18 cellular contexts compared by ENCODE assay signal in the genomic region with DNA sequence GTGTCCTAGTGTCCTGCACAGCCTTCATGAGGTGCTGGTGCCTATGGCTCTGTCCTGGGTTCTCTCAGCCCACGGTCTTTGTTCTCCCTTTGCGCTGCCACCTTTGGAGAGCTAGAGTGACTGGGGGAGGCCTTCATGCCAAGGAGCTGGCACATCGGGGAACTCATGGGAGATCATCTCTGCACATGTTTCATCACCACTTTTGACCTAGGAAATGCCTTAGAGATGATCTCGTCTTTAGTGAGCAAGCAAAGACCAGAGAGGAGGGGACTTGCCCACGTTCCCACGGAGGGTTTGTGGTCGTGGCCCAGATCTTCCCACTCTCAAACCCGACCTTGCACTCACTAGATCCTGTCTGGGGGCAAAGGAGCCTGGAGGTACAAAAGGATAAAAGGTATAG. TPM values are rescaled to one million over a fixed set of nuclear protein-coding genes. Genes with fewer than 3 reads are reported as not detected.
DNase-seq lines count a peak whose midpoint lies in the region; ATAC-seq and TF ChIP-seq lines count a peak whose summit lies in the region.
"Had no signal": no experiment of that assay in that cellular context is flagged by ENCODE, and none has a peak within 500 bp of the region (broad histone marks: within the 10 kb centered on the region; RNA-seq: fewer than 3 reads in every experiment).

No MANE protein-coding gene starts in this region.

- intact Hi-C loops in PC-3 (cut with micrococcal nuclease), result no loop called here
- intact Hi-C loops in posterior vena cava (cut with DNase I), result no loop called here
- intact Hi-C loops in colonic mucosa (cut with DNase I), result no loop called here

- no peak overlapping the region for H3K4me3 ChIP-seq in PC-3 (ENCODE audit: low read length)
- H3K4me3 ChIP-seq in fibroblast of lung (replicated peaks in 1 of 4; ENCODE audit: control extremely low read depth in 1 of 4, insufficient read depth in 1 of 4, low read depth in 3 of 4, low read length in 4 of 4), result no peak overlapping the region
- no peak overlapping the region for H3K4me3 ChIP-seq in colonic mucosa
- H3K4me3 ChIP-seq: K562, testis had no signal

- no peak overlapping the region for H3K27ac ChIP-seq in PC-3 (ENCODE audit: low read length)
- peak overlapping the region; percentile 75 for H3K27ac ChIP-seq in fibroblast of lung (ENCODE audit: insufficient read depth, low read length)
- H3K27ac ChIP-seq in colonic mucosa, result no peak overlapping the region
- H3K27ac ChIP-seq: testis had no signal

- BruUV-seq in PC-3 (replicated peaks; lab: Mats Ljungman, UMichigan), result no TSS peak

- H3K79me2 ChIP-seq in PC-3 (ENCODE audit: low read length) (no peaks in the 10 kb centered on the region), fibroblast of lung (ENCODE audit: control insufficient read depth, insufficient read depth, low read length) (peaks cover 52% of the 10 kb centered on the region)

- POLR2A ChIA-PET in PC-3 (lab: Charles Lee; ENCODE audit: unreplicated experiment), result no interaction called here

- H3F3A ChIP-seq in PC-3 (ENCODE audit: low read length, unreplicated experiment), result no peaks in the 10 kb centered on the region

- H3K36me3 ChIP-seq in PC-3 (ENCODE audit: low read depth, low read length) (no peaks in the 10 kb centered on the region), fibroblast of lung (ENCODE audit: control insufficient read depth, insufficient read depth, low read length) (peaks cover 48% of the 10 kb centered on the region), colonic mucosa (no peaks in the 10 kb centered on the region)
- H3K36me3 ChIP-seq: BE2C had no signal

- H4K20me1 ChIP-seq in PC-3 (ENCODE audit: low read length) (no peaks in the 10 kb centered on the region), fibroblast of lung (ENCODE audit: control insufficient read depth, extremely low read depth, insufficient read depth, low read length) (no peaks in the 10 kb centered on the region)

- no peak for TF ChIP-seq CTCF in PC-3 (conservative IDR thresholded peaks at IDR 0.05; ENCODE audit: low read depth, low read length)
- no peak for TF ChIP-seq CTCF in fibroblast of lung (conservative IDR thresholded peaks at IDR 0.05 in 1 of 2, IDR thresholded peaks at IDR 0.05 in 1 of 2; ENCODE audit: low read depth in 1 of 2, low read length in 2 of 2)
- no peak for TF ChIP-seq CTCF in colonic mucosa (IDR thresholded peaks at IDR 0.05)

- H2AFZ ChIP-seq in PC-3 (ENCODE audit: low read length) (no peak overlapping the region), fibroblast of lung (ENCODE audit: low read length) (no peak overlapping the region)

- DNase-seq in EL (peak; percentile 78), PC-3 (peak; percentile 27), fibroblast of lung (ENCODE audit: low read depth in 2 of 2) (no peak), posterior vena cava (ENCODE audit: low spot score) (peak; percentile 32), NCI-H2227 (lab: John Stamatoyannopoulos, UW; ENCODE audit: unreplicated experiment) (no peak), NCI-H146 treated with DMSO at 0.1 percent for 48 hours (lab: John Stamatoyannopoulos, UW; ENCODE audit: unreplicated experiment) (no peak), colonic mucosa (no peak)
- DNase-seq: activated CD4-positive, alpha-beta T cell treated with anti-CD3 and anti-CD28 coated beads for 1 hour; activated CD8-positive, alpha-beta memory T cell treated with anti-CD3 and anti-CD28 coated beads, Interleukin-2, amount 10 ng/mL, durations not matched to agents 7 days and 5 days; BE2C; left ventricle myocardium superior; NCI-H1105; small intestine; T-helper 9 cell; testis had no signal

- CTCF ChIA-PET in PC-3 (lab: Charles Lee), result interaction anchor here (0.6 kb wide), 1 partner anchor 461 kb away, joined by 3 read pairs; no protein-coding TSS in a partner anchor

- H3K9ac ChIP-seq in PC-3 (ENCODE audit: low read length), result no peak overlapping the region
- H3K9ac ChIP-seq in fibroblast of lung (ENCODE audit: insufficient read depth, low read length), result no peak overlapping the region
- H3K9ac ChIP-seq in colonic mucosa (ENCODE audit: low read depth in 2 of 2, low read length in 2 of 2), result no peak overlapping the region

- ATAC-seq in PC-3 (no peak), HG02840 (IDR thresholded peaks at IDR 0.05; ENCODE audit: low FRiP score, unreplicated experiment) (no peak)
- ATAC-seq: activated CD8-positive, alpha-beta memory T cell treated with anti-CD3 and anti-CD28 coated beads, Interleukin-2, amount 10 ng/mL, durations not matched to agents 7 days and 5 days; K562; left ventricle myocardium superior had no signal

- H3K4me1 ChIP-seq in PC-3 (ENCODE audit: insufficient read depth, low read length) (peaks cover 19% of the 10 kb centered on the region), fibroblast of lung (ENCODE audit: control insufficient read depth, extremely low read depth, insufficient read depth, low read length) (peaks cover 53% of the 10 kb centered on the region), colonic mucosa (no peaks in the 10 kb centered on the region)
- H3K4me1 ChIP-seq: testis had no signal

- H3K9me3 ChIP-seq in PC-3 (ENCODE audit: low read length) (no peaks in the 10 kb centered on the region), fibroblast of lung (ENCODE audit: control insufficient read depth, insufficient read depth, low read depth, low read length) (no peaks in the 10 kb centered on the region), colonic mucosa (no peaks in the 10 kb centered on the region)
- H3K9me3 ChIP-seq: BE2C, testis had no signal

- H3K9me2 ChIP-seq in PC-3 (replicated peaks; ENCODE audit: low read length), result no peaks in the 10 kb centered on the region

- no peak overlapping the region for H3K4me2 ChIP-seq in PC-3 (ENCODE audit: low read length)
- peak overlapping the region; percentile 33 for H3K4me2 ChIP-seq in fibroblast of lung (ENCODE audit: extremely low read depth, insufficient read depth, low read length)

- no peaks in the 10 kb centered on the region for H3K27me3 ChIP-seq in PC-3 (ENCODE audit: low read length)
- H3K27me3 ChIP-seq in fibroblast of lung (ENCODE audit: control insufficient read depth, insufficient read depth, low read length), result no peaks in the 10 kb centered on the region
- no peaks in the 10 kb centered on the region for H3K27me3 ChIP-seq in colonic mucosa
- H3K27me3 ChIP-seq: BE2C, testis had no signal

RNA-seq across cellular contexts. Expression of a gene that starts 23.5 kb away (rescaled TPM):
- total RNA-seq in PC-3 (2014; rRNA removed), result not detected in 2 replicates
- 35.2 and 44.1 TPM in 2 replicates for total RNA-seq in fibroblast of lung
- polyA plus RNA-seq in fibroblast of lung, result 84.3 and 93.9 TPM in 2 replicates
- 55.1 and 85.4 TPM in 2 replicates for polyA plus RNA-seq in fibroblast of lung (2012)
- polyA minus RNA-seq in fibroblast of lung (ENCODE audit: low replicate concordance), result 133 and 151 TPM in 2 replicates
- total RNA-seq in posterior vena cava, result under 1 TPM in 1 of 2 donors, not detected in 1; 0.24 TPM
- not detected for total RNA-seq in colonic mucosa
- total RNA-seq: activated CD8-positive, alpha-beta memory T cell treated with anti-CD3 and anti-CD28 coated beads, Interleukin-2, amount 10 ng/mL, durations not matched to agents 7 days and 5 days; K562; left ventricle myocardium superior; osteoblast had no signal
- polyA plus RNA-seq: K562, small intestine had no signal

Comparison
In these comparisons a context has a peak if more than half of its experiments do, and no peak if none do; other contexts are left out.
1. DNase-seq: peak in EL (single experiment), PC-3 (single experiment) and posterior vena cava (single experiment); none in fibroblast of lung (0 of 2), NCI-H2227 (single experiment), NCI-H146 treated with DMSO at 0.1 percent for 48 hours (single experiment) and colonic mucosa (single experiment).
2. RNA of a gene that starts 23.5 kb away (total RNA-seq): 35.2 to 44.1 TPM in fibroblast of lung; 0.24 TPM in posterior vena cava, not detected in colonic mucosa and not detected in PC-3; every median in the first group is over 10 times any median in the second.